8 cellular contexts compared by ENCODE assay signal in the genomic region with DNA sequence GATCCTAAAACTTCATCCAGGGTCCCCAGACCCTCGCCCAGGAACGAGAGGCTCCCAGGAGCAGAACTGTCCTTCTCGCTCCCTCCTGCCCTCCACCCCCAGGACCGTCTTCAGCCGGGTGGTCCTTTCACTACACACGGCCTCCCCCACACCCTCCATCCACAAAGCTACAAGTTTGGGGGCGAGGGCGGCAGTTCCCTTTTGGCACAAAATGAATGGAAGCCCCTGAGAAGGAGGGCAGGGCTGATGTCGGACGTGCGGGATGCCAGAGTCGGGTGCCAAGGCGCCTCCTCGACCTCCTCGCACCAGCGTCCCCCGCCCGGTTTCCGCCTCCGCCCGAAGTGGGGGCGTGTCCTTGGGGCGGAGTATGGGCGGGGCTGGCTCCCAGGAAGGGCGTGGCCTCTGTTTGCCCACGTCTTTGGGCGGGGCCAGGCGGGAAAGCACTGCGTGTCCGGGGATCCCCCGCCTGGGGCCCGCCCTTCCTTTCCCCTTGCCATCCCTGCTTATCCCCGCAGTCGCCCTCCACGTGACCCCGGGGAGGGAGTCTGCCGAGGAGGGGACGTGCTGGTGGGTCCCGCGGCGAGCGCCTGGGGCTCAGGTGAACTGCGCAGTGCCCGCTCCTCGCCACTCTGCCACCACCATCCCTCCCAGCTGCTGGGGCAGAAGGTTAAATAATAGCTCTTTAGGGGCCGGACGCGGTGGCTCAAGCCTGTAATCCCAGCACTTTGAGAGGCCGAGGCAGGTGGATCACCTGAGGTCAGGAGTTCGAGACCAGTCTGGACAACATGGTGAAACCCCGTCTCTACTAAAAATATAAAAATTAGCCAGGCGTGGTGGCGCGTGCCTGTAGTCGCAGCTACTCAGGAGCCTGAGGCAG. TPM values are rescaled to one million over a fixed set of nuclear protein-coding genes. Genes with fewer than 3 reads are reported as not detected.
A peak's percentile ranks its signal among the peaks of the same experiment; 100 is the strongest.
DNase-seq lines count a peak whose midpoint lies in the region; ATAC-seq lines count a peak whose summit lies in the region.

No MANE protein-coding gene starts in this region.

- DNase-seq in CD8-positive, alpha-beta memory T cell = peak; percentile 94 to 98 (median 96)
- DNase-seq in HUDEP-2 (lab: John Stamatoyannopoulos, UW; ENCODE audit: unreplicated experiment in 76 of 76) = peak in 73 of 76 experiments; percentile 58 to 96 (median 86)
- DNase-seq in NOMO-1 treated with DMSO at 0.1 percent for 48 hours (lab: John Stamatoyannopoulos, UW; ENCODE audit: unreplicated experiment) = peak; percentile 83
- DNase-seq in activated CD8-positive, alpha-beta memory T cell treated with anti-CD3 and anti-CD28 coated beads for 48 hours (ENCODE audit: low read depth in 2 of 3, low spot score in 2 of 3) = peak; percentile 94 to 97 (median 95)
- peak; percentile 98 to 100 (median 99) for DNase-seq in effector memory CD8-positive, alpha-beta T cell
- peak; percentile 93 for DNase-seq in mesendoderm
- peak; percentile 96 for DNase-seq in stimulated activated CD8-positive, alpha-beta memory T cell treated with anti-CD3 and anti-CD28 coated beads, Interleukin-15, amount 100 ng/mL, for 24 hours (ENCODE audit: low read depth)

- H3K79me1 ChIP-seq in mesendoderm (ENCODE audit: low read length) = no peaks in the 10 kb centered on the region

- H3K27me3 Mint-ChIP-seq in CD8-positive, alpha-beta memory T cell = peaks cover 0 to 3% of the 10 kb centered on the region in 2 donors
- H3K27me3 Mint-ChIP-seq in effector memory CD8-positive, alpha-beta T cell = no peaks in the 10 kb centered on the region

- no peaks in the 10 kb centered on the region for H3K27me3 ChIP-seq in CD8-positive, alpha-beta memory T cell (ENCODE audit: insufficient read depth, low read length, poor library complexity, severe bottlenecking)
- no peaks in the 10 kb centered on the region for H3K27me3 ChIP-seq in mesendoderm (ENCODE audit: insufficient read depth, low read length, poor library complexity)

- H3K9ac ChIP-seq in mesendoderm (ENCODE audit: low read length) = peak overlapping the region; percentile 84

- WGBS in mesendoderm (ENCODE audit: extremely low coverage, insufficient coverage, low lambda C conversion rate) = no CpG with 5 or more reads among the region's 55 CpGs

- no peak overlapping the region for H2BK120ac ChIP-seq in mesendoderm (ENCODE audit: low read depth, low read length)

- CTCF ChIA-PET in CD8-positive, alpha-beta memory T cell (lab: Charles Lee) = interaction anchor here (0.9 to 24.5 kb wide), 6 partner anchors 14 to 194 kb away, joined by 3 to 560 read pairs (median 4); a partner anchor contains a TSS

- peak overlapping the region; percentile 73 for H3K4ac ChIP-seq in mesendoderm (ENCODE audit: low read depth, low read length)

- H3K56ac ChIP-seq in mesendoderm (ENCODE audit: low read length) = peak overlapping the region; percentile 93

- H3K18ac ChIP-seq in mesendoderm (ENCODE audit: low read length) = peak overlapping the region; percentile 94

- no peak overlapping the region for H4K5ac ChIP-seq in mesendoderm (ENCODE audit: low read length)

- no peaks in the 10 kb centered on the region for H3K9me3 Mint-ChIP-seq in CD8-positive, alpha-beta memory T cell
- H3K9me3 Mint-ChIP-seq in effector memory CD8-positive, alpha-beta T cell = no peaks in the 10 kb centered on the region

- peak; percentile 60 for ATAC-seq in GM21367 (IDR thresholded peaks at IDR 0.05; ENCODE audit: unreplicated experiment)
- peak; percentile 92 for ATAC-seq in effector memory CD8-positive, alpha-beta T cell (replicated peaks)

- H3K36me3 Mint-ChIP-seq in CD8-positive, alpha-beta memory T cell = no peaks in the 10 kb centered on the region
- peaks cover 5% of the 10 kb centered on the region for H3K36me3 Mint-ChIP-seq in effector memory CD8-positive, alpha-beta T cell (ENCODE audit: insufficient read depth)

- H3K9me3 ChIP-seq in CD8-positive, alpha-beta memory T cell (ENCODE audit: low read length) = no peaks in the 10 kb centered on the region

- H4K8ac ChIP-seq in mesendoderm (ENCODE audit: low read depth, low read length) = no peak overlapping the region

- H3K27ac ChIP-seq in CD8-positive, alpha-beta memory T cell (ENCODE audit: low read depth, low read length) = peak overlapping the region; percentile 76
- no peak overlapping the region for H3K27ac ChIP-seq in mesendoderm (ENCODE audit: low read depth, low read length)

- no peak overlapping the region for H2BK5ac ChIP-seq in mesendoderm (ENCODE audit: low read length)

- POLR2A ChIA-PET in CD8-positive, alpha-beta memory T cell (lab: Charles Lee) = interaction anchor here (1.0 to 2.3 kb wide), 9 partner anchors 11 to 499 kb away, joined by 3 to 13 read pairs (median 4); a partner anchor contains a TSS

- peak overlapping the region; percentile 99 for H3K4me2 ChIP-seq in mesendoderm (ENCODE audit: low read length)

- H3K79me2 ChIP-seq in mesendoderm (ENCODE audit: control insufficient read depth, insufficient read depth, low read length) = no peaks in the 10 kb centered on the region

- peak overlapping the region; percentile 99 for H3K23ac ChIP-seq in mesendoderm (ENCODE audit: low read length)

- peaks cover 22 to 49% (median 32%) of the 10 kb centered on the region in 3 donors for H3K4me1 Mint-ChIP-seq in CD8-positive, alpha-beta memory T cell
- peaks cover 22 to 25% of the 10 kb centered on the region in 2 donors for H3K4me1 Mint-ChIP-seq in effector memory CD8-positive, alpha-beta T cell (ENCODE audit: low read depth in 2 of 2)

- peak overlapping the region; percentile 80 to 99 (median 92) for H3K27ac Mint-ChIP-seq in CD8-positive, alpha-beta memory T cell
- H3K27ac Mint-ChIP-seq in effector memory CD8-positive, alpha-beta T cell = peak overlapping the region; percentile 93 to 96

- no peaks in the 10 kb centered on the region for H3K36me3 ChIP-seq in CD8-positive, alpha-beta memory T cell (ENCODE audit: insufficient read depth, low read length)
- H3K36me3 ChIP-seq in mesendoderm (ENCODE audit: control insufficient read depth, insufficient read depth, low read length) = no peaks in the 10 kb centered on the region

- H3K4me1 ChIP-seq in CD8-positive, alpha-beta memory T cell (ENCODE audit: insufficient read depth, low read length) = peaks cover 28% of the 10 kb centered on the region
- H3K4me1 ChIP-seq in mesendoderm (ENCODE audit: control insufficient read depth, low read depth, low read length) = no peaks in the 10 kb centered on the region

- H2BK15ac ChIP-seq in mesendoderm (replicated peaks; ENCODE audit: low read depth) = no peak overlapping the region

- peak overlapping the region; percentile 81 to 93 (median 88) for H3K4me3 Mint-ChIP-seq in CD8-positive, alpha-beta memory T cell
- peak overlapping the region; percentile 91 to 97 for H3K4me3 Mint-ChIP-seq in effector memory CD8-positive, alpha-beta T cell

- peak overlapping the region; percentile 82 for H3K4me3 ChIP-seq in CD8-positive, alpha-beta memory T cell (ENCODE audit: low read length)
- peak overlapping the region; percentile 59 for H3K4me3 ChIP-seq in mesendoderm (ENCODE audit: low read length)

- H2AK5ac ChIP-seq in mesendoderm (ENCODE audit: low read length) = no peak overlapping the region

RNA-seq across cellular contexts. Expression of a gene that starts 0.9 kb away (rescaled TPM):
- 1 to 10 TPM; 3.9 to 4.0 TPM for total RNA-seq in CD8-positive, alpha-beta memory T cell
- polyA plus RNA-seq in CD8-positive, alpha-beta memory T cell = 0.23 TPM
- 9.1 TPM for polyA plus RNA-seq in mesendoderm (2013, experiment 1 of 2)
- polyA plus RNA-seq in mesendoderm (2013, experiment 2 of 2) = 8.7 TPM

RNA-seq across cellular contexts. Expression of a gene that starts 6.1 kb away (rescaled TPM):
- 10 to 100 TPM; 40.9 to 44.3 TPM for total RNA-seq in CD8-positive, alpha-beta memory T cell
- 1,046 TPM for polyA plus RNA-seq in CD8-positive, alpha-beta memory T cell
- not detected for polyA plus RNA-seq in mesendoderm (2013, experiment 1 of 2)
- polyA plus RNA-seq in mesendoderm (2013, experiment 2 of 2) = not detected

RNA-seq across cellular contexts. Expression of a gene that starts 13.3 kb away (rescaled TPM):
- 10 to 100 TPM; 84.7 to 85.8 TPM for total RNA-seq in CD8-positive, alpha-beta memory T cell
- polyA plus RNA-seq in CD8-positive, alpha-beta memory T cell = 35.2 TPM
- polyA plus RNA-seq in mesendoderm (2013, experiment 1 of 2) = 34.0 TPM
- polyA plus RNA-seq in mesendoderm (2013, experiment 2 of 2) = 34.8 TPM

RNA-seq across cellular contexts. Expression of a gene that starts 14.8 kb away (rescaled TPM):
- total RNA-seq in CD8-positive, alpha-beta memory T cell = 100 to 1,000 TPM; 121 to 123 TPM
- 78.6 TPM for polyA plus RNA-seq in CD8-positive, alpha-beta memory T cell
- polyA plus RNA-seq in mesendoderm (2013, experiment 1 of 2) = 87.5 TPM
- polyA plus RNA-seq in mesendoderm (2013, experiment 2 of 2) = 89.2 TPM

RNA-seq across cellular contexts. Expression of a gene that starts 15.5 kb away (rescaled TPM):
- total RNA-seq in CD8-positive, alpha-beta memory T cell = 1,000 to 10,000 TPM; 1,172 to 1,226 TPM
- polyA plus RNA-seq in CD8-positive, alpha-beta memory T cell = 3,347 TPM
- 1,253 TPM for polyA plus RNA-seq in mesendoderm (2013, experiment 1 of 2)
- 1,244 TPM for polyA plus RNA-seq in mesendoderm (2013, experiment 2 of 2)
